In the genomic region with DNA sequence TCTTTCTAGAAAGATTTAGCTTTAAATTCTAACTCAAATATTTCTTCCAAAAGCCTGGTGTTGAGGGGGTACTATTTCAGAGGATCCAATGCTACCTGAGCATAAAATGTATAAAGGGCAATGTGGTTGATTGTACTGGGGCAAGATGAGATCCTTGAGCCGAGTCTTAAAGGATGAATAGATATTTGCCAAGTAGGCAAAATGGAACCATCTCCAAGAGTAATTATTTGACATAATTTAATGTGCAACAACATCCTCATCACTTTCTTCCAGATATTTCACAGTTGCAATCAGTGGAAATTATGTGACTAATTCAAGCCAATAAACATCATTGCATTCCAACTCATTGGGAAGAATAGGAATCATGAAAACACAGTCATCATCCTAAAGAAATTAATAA, we compare ENCODE assay signal across 1 cellular context.
TF ChIP-seq lines count a peak whose summit lies in the region.

No MANE protein-coding gene starts in this region.

TF ChIP-seq in SK-N-SH, 30 proteins besides CTCF, POLR2A, EP300 and RAD21 (continued from another document):
- TF ChIP-seq, protein P1, sequence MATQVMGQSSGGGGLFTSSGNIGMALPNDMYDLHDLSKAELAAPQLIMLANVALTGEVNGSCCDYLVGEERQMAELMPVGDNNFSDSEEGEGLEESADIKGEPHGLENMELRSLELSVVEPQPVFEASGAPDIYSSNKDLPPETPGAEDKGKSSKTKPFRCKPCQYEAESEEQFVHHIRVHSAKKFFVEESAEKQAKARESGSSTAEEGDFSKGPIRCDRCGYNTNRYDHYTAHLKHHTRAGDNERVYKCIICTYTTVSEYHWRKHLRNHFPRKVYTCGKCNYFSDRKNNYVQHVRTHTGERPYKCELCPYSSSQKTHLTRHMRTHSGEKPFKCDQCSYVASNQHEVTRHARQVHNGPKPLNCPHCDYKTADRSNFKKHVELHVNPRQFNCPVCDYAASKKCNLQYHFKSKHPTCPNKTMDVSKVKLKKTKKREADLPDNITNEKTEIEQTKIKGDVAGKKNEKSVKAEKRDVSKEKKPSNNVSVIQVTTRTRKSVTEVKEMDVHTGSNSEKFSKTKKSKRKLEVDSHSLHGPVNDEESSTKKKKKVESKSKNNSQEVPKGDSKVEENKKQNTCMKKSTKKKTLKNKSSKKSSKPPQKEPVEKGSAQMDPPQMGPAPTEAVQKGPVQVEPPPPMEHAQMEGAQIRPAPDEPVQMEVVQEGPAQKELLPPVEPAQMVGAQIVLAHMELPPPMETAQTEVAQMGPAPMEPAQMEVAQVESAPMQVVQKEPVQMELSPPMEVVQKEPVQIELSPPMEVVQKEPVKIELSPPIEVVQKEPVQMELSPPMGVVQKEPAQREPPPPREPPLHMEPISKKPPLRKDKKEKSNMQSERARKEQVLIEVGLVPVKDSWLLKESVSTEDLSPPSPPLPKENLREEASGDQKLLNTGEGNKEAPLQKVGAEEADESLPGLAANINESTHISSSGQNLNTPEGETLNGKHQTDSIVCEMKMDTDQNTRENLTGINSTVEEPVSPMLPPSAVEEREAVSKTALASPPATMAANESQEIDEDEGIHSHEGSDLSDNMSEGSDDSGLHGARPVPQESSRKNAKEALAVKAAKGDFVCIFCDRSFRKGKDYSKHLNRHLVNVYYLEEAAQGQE (IDR thresholded peaks at IDR 0.05; ENCODE audit: low read depth, low read length), result no peak
- TF ChIP-seq, protein P2, sequence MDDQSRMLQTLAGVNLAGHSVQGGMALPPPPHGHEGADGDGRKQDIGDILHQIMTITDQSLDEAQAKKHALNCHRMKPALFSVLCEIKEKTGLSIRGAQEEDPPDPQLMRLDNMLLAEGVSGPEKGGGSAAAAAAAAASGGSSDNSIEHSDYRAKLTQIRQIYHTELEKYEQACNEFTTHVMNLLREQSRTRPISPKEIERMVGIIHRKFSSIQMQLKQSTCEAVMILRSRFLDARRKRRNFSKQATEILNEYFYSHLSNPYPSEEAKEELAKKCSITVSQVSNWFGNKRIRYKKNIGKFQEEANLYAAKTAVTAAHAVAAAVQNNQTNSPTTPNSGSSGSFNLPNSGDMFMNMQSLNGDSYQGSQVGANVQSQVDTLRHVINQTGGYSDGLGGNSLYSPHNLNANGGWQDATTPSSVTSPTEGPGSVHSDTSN (IDR thresholded peaks at IDR 0.05), result no peak
- no peak for TF ChIP-seq SIN3A (IDR thresholded peaks at IDR 0.05; ENCODE audit: borderline replicate concordance, low read depth, low read length)
- TF ChIP-seq MEF2A (IDR thresholded peaks at IDR 0.05; ENCODE audit: borderline replicate concordance, low read depth), result no peak
- TF ChIP-seq RXRA (IDR thresholded peaks at IDR 0.05; ENCODE audit: borderline replicate concordance, low read depth), result no peak
